8 cellular contexts compared by ENCODE assay signal in the genomic region with DNA sequence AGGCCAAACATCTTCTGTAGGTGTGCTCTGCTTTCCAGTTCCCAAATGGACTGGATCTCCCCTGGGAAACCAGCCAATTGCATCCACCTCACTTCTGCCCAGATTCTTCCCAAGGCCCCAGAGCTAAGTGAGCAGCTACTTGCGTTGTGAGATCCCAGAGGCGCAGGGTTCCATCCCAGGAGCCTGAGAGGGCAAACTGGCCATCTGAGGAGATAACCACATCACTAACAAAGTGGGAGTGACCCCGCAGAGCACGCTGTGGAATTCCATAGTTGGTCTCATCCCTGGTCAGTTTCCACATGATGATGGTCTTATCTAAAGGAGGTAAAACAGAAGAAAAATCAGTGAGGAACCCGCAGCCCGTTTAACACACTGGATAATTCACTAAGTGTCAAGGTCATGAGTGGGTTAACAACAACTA. TPM values are rescaled to one million over a fixed set of nuclear protein-coding genes. Genes with fewer than 3 reads are reported as not detected.
DNase-seq lines count a peak whose midpoint lies in the region; ATAC-seq, FAIRE-seq and TF ChIP-seq lines count a peak whose summit lies in the region.

No MANE protein-coding gene starts in this region.

- H2BK120ac ChIP-seq in mesenchymal stem cell (ENCODE audit: low read depth, low read length) = no peak overlapping the region

- intact Hi-C loops in Right ventricle myocardium inferior (cut with DNase I) = no loop called here
- intact Hi-C loops in K562 (cut with micrococcal nuclease) = no loop called here
- intact Hi-C loops in uterus (cut with DNase I; ENCODE audit: low total_unique reads) = no loop called here

- H3K9ac ChIP-seq in K562 (ENCODE audit: insufficient read depth in 1 of 2, low read depth in 2 of 2, low read length in 2 of 2) (peak overlapping the region; percentile 99 to 100), mesenchymal stem cell (ENCODE audit: low read length) (peak overlapping the region; percentile 96)

- H3K79me2 ChIP-seq in K562 (ENCODE audit: control insufficient read depth, insufficient read depth, low read length) = peaks cover 93% of the 10 kb centered on the region

- in situ Hi-C loops in K562 (cut with MboI) = no loop called here

- H4K20me1 ChIP-seq in K562 (replicated peaks; ENCODE audit: control insufficient read depth, insufficient read depth, low read length) = peaks cover 55% of the 10 kb centered on the region

- CTCF ChIA-PET in K562 (lab: Yijun Ruan, JAX; ENCODE audit: low intra/inter-chr PET ratio) = interaction anchor here (0.7 kb wide), 1 partner anchor 14 kb away, joined by 3 read pairs; no protein-coding TSS in a partner anchor

- H2AFZ ChIP-seq in K562 (ENCODE audit: low read depth, low read length) (no peak overlapping the region), mesenchymal stem cell (ENCODE audit: low read depth, low read length) (no peak overlapping the region)

- peak overlapping the region; percentile 59 to 79 for H3K4me3 ChIP-seq in right atrium auricular region
- peak overlapping the region; percentile 94 for H3K4me3 ChIP-seq in K562
- H3K4me3 ChIP-seq in mesenchymal stem cell (ENCODE audit: insufficient read depth in 1 of 2, low read depth in 1 of 2, low read length in 2 of 2) = peak overlapping the region; percentile 37 to 98
- H3K4me3 ChIP-seq in uterus = peak overlapping the region in 1 of 2 donors; percentile 92

- no peak overlapping the region for H4K8ac ChIP-seq in mesenchymal stem cell (ENCODE audit: low read length)

- no peak overlapping the region for H4K91ac ChIP-seq in mesenchymal stem cell (ENCODE audit: low read length)

- no peak overlapping the region for H2BK12ac ChIP-seq in mesenchymal stem cell (ENCODE audit: low read length in 2 of 2)

- H3K4ac ChIP-seq in mesenchymal stem cell (ENCODE audit: low read depth in 1 of 2, low read length in 2 of 2) = no peak overlapping the region

- FAIRE-seq in K562 (lab: Jason Lieb, UNC) (no peak), GM19239 (lab: Jason Lieb, UNC) (no peak)

- no peaks in the 10 kb centered on the region for H3K79me1 ChIP-seq in mesenchymal stem cell (replicated peaks; ENCODE audit: low read length, poor library complexity, severe bottlenecking)

- no peak overlapping the region for H2BK5ac ChIP-seq in mesenchymal stem cell (ENCODE audit: low read depth, low read length, poor library complexity, severe bottlenecking)

- H3K23ac ChIP-seq in mesenchymal stem cell (ENCODE audit: low read length in 2 of 2) = no peak overlapping the region

- peaks cover 0 to 46% of the 10 kb centered on the region in 2 donors for H3K4me1 ChIP-seq in right atrium auricular region
- H3K4me1 ChIP-seq in K562 (replicated peaks in 1 of 2; ENCODE audit: control insufficient read depth in 2 of 2, insufficient read depth in 2 of 2, low read length in 2 of 2) = peaks cover 31 to 49% of the 10 kb centered on the region in 2 experiments; a peak in 4 of 5 replicates
- peaks cover 25% of the 10 kb centered on the region for H3K4me1 ChIP-seq in mesenchymal stem cell (ENCODE audit: control insufficient read depth, insufficient read depth, low read depth, low read length)
- H3K4me1 ChIP-seq in uterus = peaks cover 0 to 17% of the 10 kb centered on the region in 2 donors

- no peak overlapping the region for H2AK5ac ChIP-seq in mesenchymal stem cell (ENCODE audit: low read length, severe bottlenecking)

- H3K18ac ChIP-seq in mesenchymal stem cell (ENCODE audit: low read depth in 1 of 2, low read length in 2 of 2) = no peak overlapping the region

- no peak overlapping the region for H2BK15ac ChIP-seq in mesenchymal stem cell (ENCODE audit: low read depth, poor library complexity, severe bottlenecking)

- TF ChIP-seq RAD21 in K562 (CRISPR knock-in tag; conservative IDR thresholded peaks at IDR 0.05 in 1 of 2, IDR thresholded peaks at IDR 0.05 in 1 of 2) = no peak

- no peak for DNase-seq in right atrium auricular region (ENCODE audit: low spot score)
- DNase-seq in Right ventricle myocardium inferior (ENCODE audit: missing footprints) = no peak
- no peak for DNase-seq in K562 (ENCODE audit: extremely low read depth in 1 of 4, low spot score in 3 of 4)
- no peak for DNase-seq in mesenchymal stem cell
- no peak for DNase-seq in uterus
- no peak for DNase-seq in GM19239 (ENCODE audit: insufficient read length, low spot score)

- no TSS peak for BruUV-seq in K562 (replicated peaks; lab: Mats Ljungman, UMichigan)

- ATAC-seq in Right ventricle myocardium inferior (no peak), K562 (no peak), GM19463 (IDR thresholded peaks at IDR 0.05; ENCODE audit: unreplicated experiment) (no peak), HG02588 (IDR thresholded peaks at IDR 0.05; ENCODE audit: unreplicated experiment) (no peak)

- peaks cover 53% of the 10 kb centered on the region for H3K36me3 ChIP-seq in right atrium auricular region
- peaks cover 64% of the 10 kb centered on the region for H3K36me3 ChIP-seq in K562 (ENCODE audit: control insufficient read depth, insufficient read depth, low read length)
- H3K36me3 ChIP-seq in mesenchymal stem cell (ENCODE audit: control insufficient read depth in 1 of 2, insufficient read depth in 2 of 2, low read depth in 1 of 2, low read length in 2 of 2) = peaks cover 55 to 59% of the 10 kb centered on the region in 2 experiments
- no peaks in the 10 kb centered on the region for H3K36me3 ChIP-seq in uterus

- POLR2A ChIA-PET in K562 (lab: Yijun Ruan, JAX) = interaction anchor here (1.2 to 17.5 kb wide), 5 partner anchors 8 to 61 kb away, joined by 3 to 185 read pairs (median 5); a partner anchor contains a TSS

- no peak overlapping the region for H3K14ac ChIP-seq in mesenchymal stem cell (ENCODE audit: low read length in 2 of 2)

- TF ChIP-seq CTCF in right atrium auricular region (IDR thresholded peaks at IDR 0.05) (no peak), K562 (IDR thresholded peaks at IDR 0.05 in 2 of 3, conservative IDR thresholded peaks at IDR 0.05 in 1 of 3; ENCODE audit: insufficient read depth in 2 of 3, low read depth in 1 of 3, low read length in 3 of 3) (no peak), uterus (IDR thresholded peaks at IDR 0.05) (no peak)

- H3K9me3 ChIP-seq in right atrium auricular region (no peaks in the 10 kb centered on the region), K562 (replicated peaks; ENCODE audit: control insufficient read depth, insufficient read depth, low read depth, low read length) (no peaks in the 10 kb centered on the region), mesenchymal stem cell (ENCODE audit: control insufficient read depth, low read length) (no peaks in the 10 kb centered on the region), uterus (no peaks in the 10 kb centered on the region)

- H3K9me1 ChIP-seq in K562 (ENCODE audit: control insufficient read depth, insufficient read depth, low read length) = peaks cover 8% of the 10 kb centered on the region

- H3K27ac ChIP-seq in right atrium auricular region (peak overlapping the region; percentile 94 to 99), K562 (ENCODE audit: extremely low read depth, low read depth, low read length) (peak overlapping the region; percentile 99), mesenchymal stem cell (ENCODE audit: low read length, poor library complexity, severe bottlenecking) (peak overlapping the region; percentile 33), uterus (peak overlapping the region; percentile 89 to 96)

- no peak for TF ChIP-seq EP300 in K562 (IDR thresholded peaks at IDR 0.05; ENCODE audit: low read length)

- WGBS in K562 (ENCODE audit: insufficient coverage, low coverage, missing lambda C conversion rate) = 5% methylated on average over 6 of the region's 6 CpGs
- WGBS in mesenchymal stem cell = 42% methylated on average over 6 of the region's 6 CpGs

- H3K4me2 ChIP-seq in K562 (ENCODE audit: insufficient read depth, low read length) = peak overlapping the region; percentile 93
- peak overlapping the region; percentile 87 for H3K4me2 ChIP-seq in mesenchymal stem cell (ENCODE audit: low read length, poor library complexity, severe bottlenecking)

- H3K27me3 ChIP-seq in right atrium auricular region (no peaks in the 10 kb centered on the region), K562 (ENCODE audit: control insufficient read depth in 2 of 2, insufficient read depth in 2 of 2, low read length in 2 of 2) (no peaks in the 10 kb centered on the region), mesenchymal stem cell (ENCODE audit: control insufficient read depth in 1 of 2, insufficient read depth in 1 of 2, low read length in 2 of 2) (no peaks in the 10 kb centered on the region), uterus (no peaks in the 10 kb centered on the region)

- TF ChIP-seq POLR2A in K562 (conservative IDR thresholded peaks at IDR 0.05) = no peak
- no peak for TF ChIP-seq POLR2A in uterus (IDR thresholded peaks at IDR 0.05)

RNA-seq across cellular contexts. Expression of a gene that starts 1.7 kb away (rescaled TPM):
- total RNA-seq in right atrium auricular region (1,000 to 10,000 TPM; 1,155 to 1,413 TPM), Right ventricle myocardium inferior (693 TPM), K562 (2014; rRNA removed) (4,051 and 4,420 TPM in 2 replicates), K562 (2014; rRNA removed; fragmentation: Illumina TruSeq; extraction: Trizol) (2,268 and 2,618 TPM in 2 replicates), K562 (2015; rRNA removed; fragmentation: Illumina TruSeq; extraction: Trizol) (3,776 and 3,843 TPM in 2 replicates), K562 (2021) (2,303 and 2,318 TPM in 2 replicates), uterus (1,000 to 10,000 TPM; 1,656 to 5,035 (median 2,557) TPM)
- total RNA-seq in K562 (2011; cell fraction: chromatin; rRNA removed; ENCODE audit: low replicate concordance) = 854 and 1,455 TPM in 2 replicates
- 1,835 and 1,893 TPM in 2 replicates for total RNA-seq in K562 (2011; cell fraction: nucleolus; rRNA removed)
- 1,718 and 2,743 TPM in 2 replicates for total RNA-seq in K562 (2011; cell fraction: nucleoplasm; rRNA removed)
- polyA plus RNA-seq in K562 (2011; rRNA removed) (3,764 and 5,908 TPM in 2 replicates), K562 (2014; fragmentation: Illumina TruSeq; extraction: Trizol) (3,833 and 4,270 TPM in 2 replicates), K562 (2014; fragmentation: Nextera tagmentation; extraction: Ambion mirVana) (1,000 to 10,000 TPM; 3,894 to 5,311 TPM), K562 (2014; rRNA removed) (3,427 and 3,846 TPM in 2 replicates)
- polyA plus RNA-seq in K562 (2011; cell fraction: cytosol; rRNA removed) = 7,594 and 7,810 TPM in 2 replicates
- 2,830 and 3,465 TPM in 2 replicates for polyA plus RNA-seq in K562 (2011; cell fraction: nucleus; rRNA removed)
- 3,329 and 5,405 TPM in 2 replicates for polyA plus RNA-seq in K562 (2012)
- polyA minus RNA-seq in K562 (2011; rRNA and poly(A)+ RNA removed) = 4,917 and 6,085 TPM in 2 replicates
- 3,397 and 3,535 TPM in 2 replicates for polyA minus RNA-seq in K562 (2011; cell fraction: cytosol; rRNA and poly(A)+ RNA removed)
- 973 and 1,854 TPM in 2 replicates for polyA minus RNA-seq in K562 (2011; cell fraction: nucleus; rRNA and poly(A)+ RNA removed)
- 2,784 TPM for polyA plus RNA-seq in mesenchymal stem cell (2013, experiment 1 of 2)
- 2,751 TPM for polyA plus RNA-seq in mesenchymal stem cell (2013, experiment 2 of 2)

RNA-seq across cellular contexts. Expression of a gene that starts 18.9 kb away (rescaled TPM):
- total RNA-seq in right atrium auricular region (1 to 10 TPM; 4.4 to 9.1 TPM), Right ventricle myocardium inferior (9.2 TPM), K562 (2014; rRNA removed) (6.1 and 6.5 TPM in 2 replicates), K562 (2014; rRNA removed; fragmentation: Illumina TruSeq; extraction: Trizol) (13.5 and 13.9 TPM in 2 replicates), K562 (2015; rRNA removed; fragmentation: Illumina TruSeq; extraction: Trizol) (10.5 and 12.8 TPM in 2 replicates), K562 (2021) (13.5 and 14.2 TPM in 2 replicates), uterus (10 to 100 TPM in 2 of 4 donors, 1 to 10 TPM in 2; 1.2 to 22.1 (median 13.9) TPM)
- total RNA-seq in K562 (2011; cell fraction: chromatin; rRNA removed; ENCODE audit: low replicate concordance) = 34.8 and 81.1 TPM in 2 replicates
- 29.7 and 40.4 TPM in 2 replicates for total RNA-seq in K562 (2011; cell fraction: nucleolus; rRNA removed)
- 48.1 and 60.9 TPM in 2 replicates for total RNA-seq in K562 (2011; cell fraction: nucleoplasm; rRNA removed)
- polyA plus RNA-seq in K562 (2011; rRNA removed) (21.9 and 24.1 TPM in 2 replicates), K562 (2014; fragmentation: Illumina TruSeq; extraction: Trizol) (15.8 and 17.2 TPM in 2 replicates), K562 (2014; fragmentation: Nextera tagmentation; extraction: Ambion mirVana) (1 to 10 TPM; 3.3 to 3.7 TPM), K562 (2014; rRNA removed) (18.0 and 20.0 TPM in 2 replicates)
- 5.6 and 11.8 TPM in 2 replicates for polyA plus RNA-seq in K562 (2011; cell fraction: cytosol; rRNA removed)
- polyA plus RNA-seq in K562 (2011; cell fraction: nucleus; rRNA removed) = 30.2 and 31.5 TPM in 2 replicates
- polyA plus RNA-seq in K562 (2012) = 12.9 and 20.0 TPM in 2 replicates
- polyA minus RNA-seq in K562 (2011; rRNA and poly(A)+ RNA removed) = 17.6 and 20.0 TPM in 2 replicates
- polyA minus RNA-seq in K562 (2011; cell fraction: cytosol; rRNA and poly(A)+ RNA removed) = 6.1 and 6.8 TPM in 2 replicates
- 11.4 and 21.9 TPM in 2 replicates for polyA minus RNA-seq in K562 (2011; cell fraction: nucleus; rRNA and poly(A)+ RNA removed)
- 4.2 TPM for polyA plus RNA-seq in mesenchymal stem cell (2013, experiment 1 of 2)
- 4.0 TPM for polyA plus RNA-seq in mesenchymal stem cell (2013, experiment 2 of 2)

RNA-seq across cellular contexts. Expression of a gene that starts 19.0 kb away (rescaled TPM):
- total RNA-seq in right atrium auricular region (10 to 100 TPM; 10.0 to 11.2 TPM), Right ventricle myocardium inferior (20.9 TPM), K562 (2014; rRNA removed) (29.5 and 31.6 TPM in 2 replicates), K562 (2014; rRNA removed; fragmentation: Illumina TruSeq; extraction: Trizol) (11.4 and 14.2 TPM in 2 replicates), K562 (2015; rRNA removed; fragmentation: Illumina TruSeq; extraction: Trizol) (21.7 and 25.6 TPM in 2 replicates), K562 (2021) (37.7 and 47.6 TPM in 2 replicates), uterus (10 to 100 TPM in 2 of 4 donors, 1 to 10 TPM in 2; 4.7 to 18.8 (median 12.2) TPM)
- 93.5 and 120 TPM in 2 replicates for total RNA-seq in K562 (2011; cell fraction: chromatin; rRNA removed; ENCODE audit: low replicate concordance)
- 59.6 and 64.0 TPM in 2 replicates for total RNA-seq in K562 (2011; cell fraction: nucleolus; rRNA removed)
- total RNA-seq in K562 (2011; cell fraction: nucleoplasm; rRNA removed) = 84.3 and 102 TPM in 2 replicates
- polyA plus RNA-seq in K562 (2011; rRNA removed) (15.6 and 19.3 TPM in 2 replicates), K562 (2014; fragmentation: Illumina TruSeq; extraction: Trizol) (20.9 and 29.8 TPM in 2 replicates), K562 (2014; fragmentation: Nextera tagmentation; extraction: Ambion mirVana) (1 to 10 TPM; 1.8 to 2.1 TPM), K562 (2014; rRNA removed) (34.8 and 39.3 TPM in 2 replicates)
- 15.7 and 25.0 TPM in 2 replicates for polyA plus RNA-seq in K562 (2011; cell fraction: cytosol; rRNA removed)
- polyA plus RNA-seq in K562 (2011; cell fraction: nucleus; rRNA removed) = 121 and 125 TPM in 2 replicates
- 32.5 and 45.1 TPM in 2 replicates for polyA plus RNA-seq in K562 (2012)
- 14.0 and 16.6 TPM in 2 replicates for polyA minus RNA-seq in K562 (2011; rRNA and poly(A)+ RNA removed)
- 7.3 and 9.5 TPM in 2 replicates for polyA minus RNA-seq in K562 (2011; cell fraction: cytosol; rRNA and poly(A)+ RNA removed)
- 19.9 and 22.7 TPM in 2 replicates for polyA minus RNA-seq in K562 (2011; cell fraction: nucleus; rRNA and poly(A)+ RNA removed)
- polyA plus RNA-seq in mesenchymal stem cell (2013, experiment 1 of 2) = 19.1 TPM
- 19.0 TPM for polyA plus RNA-seq in mesenchymal stem cell (2013, experiment 2 of 2)

RNA-seq across cellular contexts. Expression of a gene that starts 37.0 kb away (rescaled TPM):
- 1 to 10 TPM; 4.1 to 7.7 TPM for total RNA-seq in right atrium auricular region
- 14.4 TPM for total RNA-seq in Right ventricle myocardium inferior
- total RNA-seq in K562 (2011; cell fraction: chromatin; rRNA removed; ENCODE audit: low replicate concordance) = 5.4 and 8.3 TPM in 2 replicates
- 6.2 and 7.5 TPM in 2 replicates for total RNA-seq in K562 (2011; cell fraction: nucleolus; rRNA removed)
- total RNA-seq in K562 (2011; cell fraction: nucleoplasm; rRNA removed) = 7.2 and 7.9 TPM in 2 replicates
- total RNA-seq in K562 (2014; rRNA removed) = 12.9 and 13.8 TPM in 2 replicates
- 8.4 and 11.7 TPM in 2 replicates for total RNA-seq in K562 (2014; rRNA removed; fragmentation: Illumina TruSeq; extraction: Trizol)
- total RNA-seq in K562 (2015; rRNA removed; fragmentation: Illumina TruSeq; extraction: Trizol) = 8.9 and 9.0 TPM in 2 replicates
- total RNA-seq in K562 (2021) = 10.3 and 12.4 TPM in 2 replicates
- 7.1 and 12.6 TPM in 2 replicates for polyA plus RNA-seq in K562 (2011; rRNA removed)
- 4.5 and 12.8 TPM in 2 replicates for polyA plus RNA-seq in K562 (2011; cell fraction: cytosol; rRNA removed)
- polyA plus RNA-seq in K562 (2011; cell fraction: nucleus; rRNA removed) = 8.4 and 8.9 TPM in 2 replicates
- 6.9 and 17.6 TPM in 2 replicates for polyA plus RNA-seq in K562 (2012)
- polyA plus RNA-seq in K562 (2014; fragmentation: Illumina TruSeq; extraction: Trizol) = 5.4 and 7.7 TPM in 2 replicates
- 1 to 10 TPM; 2.6 to 3.2 TPM for polyA plus RNA-seq in K562 (2014; fragmentation: Nextera tagmentation; extraction: Ambion mirVana)
- 12.4 and 14.9 TPM in 2 replicates for polyA plus RNA-seq in K562 (2014; rRNA removed)
- 3.3 and 4.2 TPM in 2 replicates for polyA minus RNA-seq in K562 (2011; rRNA and poly(A)+ RNA removed)
- 3.4 and 4.1 TPM in 2 replicates for polyA minus RNA-seq in K562 (2011; cell fraction: cytosol; rRNA and poly(A)+ RNA removed)
- polyA minus RNA-seq in K562 (2011; cell fraction: nucleus; rRNA and poly(A)+ RNA removed) = 2.6 and 3.3 TPM in 2 replicates
- 1.8 TPM for polyA plus RNA-seq in mesenchymal stem cell (2013, experiment 1 of 2)
- polyA plus RNA-seq in mesenchymal stem cell (2013, experiment 2 of 2) = 1.4 TPM
- 1 to 10 TPM; 1.2 to 7.7 (median 1.6) TPM for total RNA-seq in uterus

Comparison
In these comparisons a context has a peak if more than half of its experiments do, and no peak if none do; other contexts are left out.
1. H3K27ac ChIP-seq: peak in every context shown above with its lines; median percentile 99 in K562; 96 in right atrium auricular region; 92 in uterus; 33 in mesenchymal stem cell.